ENCODE assay signal across 33 cellular contexts in genomic region chr12:29572938-29573337, GRCh38.
"Had no signal": no experiment of that assay in that cellular context is flagged by ENCODE, and none has a peak within 500 bp of the region (broad histone marks: within the 10 kb centered on the region; RNA-seq: fewer than 3 reads in every experiment).

No MANE protein-coding gene starts in this region.

- DNase-seq: activated CD4-positive, alpha-beta T cell treated with anti-CD3 and anti-CD28 coated beads for 1 hour; activated CD4-positive, alpha-beta T cell treated with anti-CD3 and anti-CD28 coated beads, Interleukin-2, amount 10 ng/mL, durations not matched to agents 7 days and 5 days; activated CD8-positive, alpha-beta T cell treated with anti-CD3 and anti-CD28 coated beads for 36 hours; activated gamma-delta T cell treated with Interleukin-2 at 50 U/mL for 16 hours; activated naive CD4-positive, alpha-beta T cell treated with anti-CD3 and anti-CD28 coated beads, Interleukin-2, amount 50 U/mL, for 16 hours; activated T-cell treated with anti-CD3 and anti-CD28 coated beads, Interleukin-2, amount 50 U/mL, for 4 hours; amygdala; cerebellar nuclear complex; dorsolateral prefrontal cortex; effector memory CD4-positive, alpha-beta T cell; gastrocnemius medialis; head of caudate nucleus; hippocampal formation; kidney; ovary; retina; sigmoid colon; stimulated activated CD4-positive, alpha-beta T cell treated with anti-CD3 and anti-CD28 coated beads, Interleukin-15, amount 100 ng/mL, for 24 hours; stimulated activated CD4-positive, alpha-beta T cell treated with anti-CD3 and anti-CD28 coated beads, Interleukin-2, amount 100 ng/mL, for 24 hours; stimulated activated naive CD4-positive, alpha-beta T cell; SW 1271; T-helper 9 cell; tibial artery; upper lobe of right lung had no signal

- H3K27ac Mint-ChIP-seq: activated CD4-positive, alpha-beta T cell treated with anti-CD3 and anti-CD28 coated beads, Interleukin-2, amount 10 ng/mL, durations not matched to agents 7 days and 5 days; activated CD8-positive, alpha-beta T cell treated with anti-CD3 and anti-CD28 coated beads for 36 hours; activated T-helper 17 cell treated with anti-CD3 and anti-CD28 coated beads, Interleukin-2, amount 50 U/mL, for 72 hours; T-helper 1 cell treated with Interleukin-12 subunit alpha and Interleukin-12 subunit beta and Interleukin-4 antibody, amounts not matched to agents 30 μg/mL and 1 μg/mL, for 36 hours; WTC11 had no signal

- H3K9me3 ChIP-seq: breast epithelium, gastrocnemius medialis, ovary, prostate gland, sigmoid colon, suprapubic skin, tibial artery, upper lobe of right lung had no signal

- H3K9me3 Mint-ChIP-seq: activated CD4-positive, alpha-beta T cell treated with anti-CD3 and anti-CD28 coated beads, Interleukin-2, amount 10 ng/mL, durations not matched to agents 7 days and 5 days; activated CD8-positive, alpha-beta T cell treated with anti-CD3 and anti-CD28 coated beads for 36 hours; activated T-cell treated with anti-CD3 and anti-CD28 coated beads, Interleukin-2, amount 50 U/mL, for 4 hours; activated T-helper 17 cell treated with anti-CD3 and anti-CD28 coated beads, Interleukin-2, amount 50 U/mL, for 72 hours; T-helper 1 cell treated with Interleukin-12 subunit alpha and Interleukin-12 subunit beta and Interleukin-4 antibody, amounts not matched to agents 30 μg/mL and 1 μg/mL, for 36 hours; WTC11 had no signal

- H3K36me3 ChIP-seq: breast epithelium, ovary, prostate gland, upper lobe of right lung had no signal

- H3K4me3 ChIP-seq: breast epithelium, coronary artery, dorsolateral prefrontal cortex, gastrocnemius medialis, lung, ovary, prostate gland, sigmoid colon, smooth muscle cell, suprapubic skin, tibial artery, upper lobe of right lung had no signal

- H3K27me3 ChIP-seq: breast epithelium, dorsolateral prefrontal cortex, gastrocnemius medialis, ovary, sigmoid colon, suprapubic skin, tibial artery, upper lobe of right lung had no signal

- H3K4me1 Mint-ChIP-seq: activated CD4-positive, alpha-beta T cell treated with anti-CD3 and anti-CD28 coated beads, Interleukin-2, amount 10 ng/mL, durations not matched to agents 7 days and 5 days; activated T-helper 17 cell treated with anti-CD3 and anti-CD28 coated beads, Interleukin-2, amount 50 U/mL, for 72 hours had no signal

- H3K4me2 ChIP-seq: smooth muscle cell had no signal

- H3K27ac ChIP-seq: breast epithelium, coronary artery, ovary, prostate gland, sigmoid colon, suprapubic skin, tibial artery, upper lobe of right lung had no signal

- H3K36me3 Mint-ChIP-seq: WTC11 had no signal

- H3K4me3 Mint-ChIP-seq: activated CD4-positive, alpha-beta T cell treated with anti-CD3 and anti-CD28 coated beads, Interleukin-2, amount 10 ng/mL, durations not matched to agents 7 days and 5 days; activated CD8-positive, alpha-beta T cell treated with anti-CD3 and anti-CD28 coated beads for 36 hours; activated T-cell treated with anti-CD3 and anti-CD28 coated beads, Interleukin-2, amount 50 U/mL, for 4 hours; activated T-helper 17 cell treated with anti-CD3 and anti-CD28 coated beads, Interleukin-2, amount 50 U/mL, for 72 hours; T-helper 1 cell treated with Interleukin-12 subunit alpha and Interleukin-12 subunit beta and Interleukin-4 antibody, amounts not matched to agents 30 μg/mL and 1 μg/mL, for 36 hours; WTC11 had no signal

- H3K4me1 ChIP-seq: breast epithelium, prostate gland, sigmoid colon had no signal

- ATAC-seq: activated CD8-positive, alpha-beta T cell treated with anti-CD3 and anti-CD28 coated beads for 36 hours; activated T-cell treated with anti-CD3 and anti-CD28 coated beads, Interleukin-2, amount 50 U/mL, for 4 hours; activated T-helper 17 cell treated with anti-CD3 and anti-CD28 coated beads, Interleukin-2, amount 50 U/mL, for 72 hours; gastrocnemius medialis; upper lobe of right lung; WTC11 had no signal
